ENCODE assay signal across 8 cellular contexts in genomic region chr5:151150484-151151262, GRCh38. TPM values are rescaled to one million over a fixed set of nuclear protein-coding genes. Genes with fewer than 3 reads are reported as not detected.
DNase-seq lines count a peak whose midpoint lies in the region; ATAC-seq, FAIRE-seq and TF ChIP-seq lines count a peak whose summit lies in the region.

No MANE protein-coding gene starts in this region.

- 15 to 26% (median 19%) methylated on average over 5 of the region's 5 CpGs for WGBS in heart left ventricle, 4 donors

- ATAC-seq in HG02642 (IDR thresholded peaks at IDR 0.05; ENCODE audit: poor library complexity, unreplicated experiment) = peak; percentile 45
- peak; percentile 45 to 76 (median 65) for ATAC-seq in heart left ventricle

- intact Hi-C loops in heart left ventricle (cut with DNase I) = loop anchor here in 2 of 10 donors (10.0 kb wide), 2 partner anchors 356 to 366 kb away; no protein-coding TSS in a partner anchor

- no peaks in the 10 kb centered on the region for H3K9me3 ChIP-seq in NT2/D1 (ENCODE audit: insufficient read depth, low read length)
- H3K9me3 ChIP-seq in heart left ventricle = no peaks in the 10 kb centered on the region

- peaks cover 14% of the 10 kb centered on the region for H3K4me1 ChIP-seq in NT2/D1 (ENCODE audit: insufficient read depth, insufficient read length)
- H3K4me1 ChIP-seq in heart left ventricle = peaks cover 17 to 99% (median 72%) of the 10 kb centered on the region in 12 donors

- no peak for TF ChIP-seq CTCF in heart left ventricle (IDR thresholded peaks at IDR 0.05)

- peak overlapping the region; percentile 33 to 94 (median 63) for H3K27ac ChIP-seq in heart left ventricle

- no peak for TF ChIP-seq POLR2A in heart left ventricle (IDR thresholded peaks at IDR 0.05)

- H3K36me3 ChIP-seq in NT2/D1 (ENCODE audit: insufficient read depth, insufficient read length, low read length) (peaks cover 67% of the 10 kb centered on the region), heart left ventricle (peaks cover 0 to 33% (median 19%) of the 10 kb centered on the region in 9 donors)

- FAIRE-seq in GM18507 (lab: Jason Lieb, UNC) = peak; percentile 92
- FAIRE-seq in frontal cortex (lab: Jason Lieb, UNC) = no peak

- no peak overlapping the region for H3K4me3 ChIP-seq in NT2/D1 (ENCODE audit: insufficient read length, low read depth)
- H3K4me3 ChIP-seq in heart left ventricle = no peak overlapping the region

- H3K9ac ChIP-seq in NT2/D1 (ENCODE audit: insufficient read length, low read depth) = peak overlapping the region; percentile 38

- H3K27me3 ChIP-seq in NT2/D1 (ENCODE audit: insufficient read depth, insufficient read length) = no peaks in the 10 kb centered on the region
- no peaks in the 10 kb centered on the region for H3K27me3 ChIP-seq in heart left ventricle

- DNase-seq in GM18507 (ENCODE audit: extremely low spot score, insufficient read length, low read depth) (no peak), NT2/D1 (ENCODE audit: low read depth, low spot score) (no peak), heart left ventricle (no peak), frontal cortex (ENCODE audit: low spot score in 2 of 2) (no peak), D341Med (ENCODE audit: low spot score) (no peak)
- DNase-seq in activated gamma-delta T cell treated with anti-CD3 and anti-CD28 coated beads, Interleukin-2, amount 50 U/mL, for 16 hours (ENCODE audit: low read depth) = peak; percentile 52
- DNase-seq in stimulated activated CD4-positive, alpha-beta T cell treated with anti-CD3 and anti-CD28 coated beads, Interleukin-12 subunit alpha, Interleukin-12 subunit beta, amount 100 ng/mL, for 24 hours (ENCODE audit: low read depth in 2 of 2) = peak; percentile 44 to 60

RNA-seq across cellular contexts. Expression of gene ANXA6, which starts 6.9 kb away (rescaled TPM):
- 100 to 1,000 TPM; 179 to 287 (median 220) TPM for total RNA-seq in heart left ventricle
- 100 to 1,000 TPM; 171 to 202 TPM for polyA plus RNA-seq in heart left ventricle
- 48.9 TPM for total RNA-seq in frontal cortex

Comparison
In these comparisons a context has a peak if more than half of its experiments do, and no peak if none do; other contexts are left out.
1. DNase-seq: peak in activated gamma-delta T cell treated with anti-CD3 and anti-CD28 coated beads, Interleukin-2, amount 50 U/mL, for 16 hours (single experiment) and stimulated activated CD4-positive, alpha-beta T cell treated with anti-CD3 and anti-CD28 coated beads, Interleukin-12 subunit alpha, Interleukin-12 subunit beta, amount 100 ng/mL, for 24 hours (2 of 2); none in GM18507 (single experiment), NT2/D1 (single experiment), heart left ventricle (0 of 5), frontal cortex (0 of 2) and D341Med (single experiment).